24 cellular contexts compared by ENCODE assay signal in genomic region chr5:169258372-169259000, GRCh38. TPM values are rescaled to one million over a fixed set of nuclear protein-coding genes. Genes with fewer than 3 reads are reported as not detected.
DNase-seq lines count a peak whose midpoint lies in the region; ATAC-seq, FAIRE-seq and TF ChIP-seq lines count a peak whose summit lies in the region.
"Had no signal": no experiment of that assay in that cellular context is flagged by ENCODE, and none has a peak within 500 bp of the region (broad histone marks: within the 10 kb centered on the region; RNA-seq: fewer than 3 reads in every experiment).

No MANE protein-coding gene starts in this region.

- no peak overlapping the region for H3K27ac ChIP-seq in IMR-90 (ENCODE audit: insufficient read depth, low read length)
- no peak overlapping the region for H3K27ac ChIP-seq in aorta (ENCODE audit: low read depth in 1 of 2, low read length in 2 of 2)
- H3K27ac ChIP-seq: sigmoid colon, SJCRH30 had no signal

- H2BK120ac ChIP-seq in IMR-90 (ENCODE audit: low read depth, low read length): no peak overlapping the region

- peak; percentile 97 for DNase-seq in BJ (ENCODE audit: low read depth)
- no peak for DNase-seq in IMR-90
- DNase-seq in epidermal melanocyte (ENCODE audit: insufficient read length, low spot score): peak; percentile 30
- no peak for DNase-seq in osteocyte (ENCODE audit: extremely low spot score, unreplicated experiment)
- DNase-seq in iPS-NIHi11 (ENCODE audit: low spot score): no peak
- no peak for DNase-seq in RCC 7860 (ENCODE audit: low spot score)
- no peak for DNase-seq in aorta
- DNase-seq: activated CD4-positive, alpha-beta T cell treated with anti-CD3 and anti-CD28 coated beads for 36 hours; activated naive CD4-positive, alpha-beta T cell treated with anti-CD3 and anti-CD28 coated beads for 36 hours; activated T-cell treated with anti-CD3 and anti-CD28 coated beads, Interleukin-2, amount 50 U/mL, for 4 hours; anterior cingulate cortex; CD4-positive, CD25-positive, alpha-beta regulatory T cell; endodermal cell; immature natural killer cell; left ventricle myocardium superior; NCI-H510A treated with DMSO at 0.1 percent for 48 hours; nephron progenitor cell; NK-92 treated with Interleukin-12 subunit alpha and Interleukin-12 subunit beta, amount 100 ng/mL, for 24 hours; sigmoid colon; SJCRH30; T-helper 1 cell had no signal

- FAIRE-seq in RCC 7860 (lab: Jason Lieb, UNC): no peak
- FAIRE-seq: GM12891, urothelium cell line had no signal

- H3K4me3 Mint-ChIP-seq in osteocyte (ENCODE audit: unreplicated experiment): no peak overlapping the region
- H3K4me3 Mint-ChIP-seq: activated CD4-positive, alpha-beta T cell treated with anti-CD3 and anti-CD28 coated beads for 36 hours; activated naive CD4-positive, alpha-beta T cell treated with anti-CD3 and anti-CD28 coated beads for 36 hours; activated T-cell treated with anti-CD3 and anti-CD28 coated beads, Interleukin-2, amount 50 U/mL, for 4 hours; CD4-positive, CD25-positive, alpha-beta regulatory T cell; endodermal cell; immature natural killer cell; nephron progenitor cell had no signal

- H2AK5ac ChIP-seq in IMR-90 (ENCODE audit: low read depth, low read length): no peak overlapping the region

- H3K4me1 ChIP-seq in IMR-90 (ENCODE audit: control insufficient read depth, insufficient read depth, low read length) (no peaks in the 10 kb centered on the region), aorta (ENCODE audit: control insufficient read depth in 1 of 2, insufficient read depth in 2 of 2, low read length in 2 of 2) (peaks cover 2 to 5% of the 10 kb centered on the region in 2 donors)
- H3K4me1 ChIP-seq: SJCRH30 had no signal

- TF ChIP-seq CTCF in BJ (IDR thresholded peaks at IDR 0.05; ENCODE audit: insufficient read depth, low read depth, low read length): no peak
- no peak for TF ChIP-seq CTCF in IMR-90 (conservative IDR thresholded peaks at IDR 0.05; ENCODE audit: low read depth, low read length)
- TF ChIP-seq CTCF in osteocyte (IDR thresholded peaks at IDR 0.05): no peak

- H3K27ac Mint-ChIP-seq in osteocyte (ENCODE audit: unreplicated experiment): peak overlapping the region; percentile 81
- H3K27ac Mint-ChIP-seq: activated CD4-positive, alpha-beta T cell treated with anti-CD3 and anti-CD28 coated beads for 36 hours; activated naive CD4-positive, alpha-beta T cell treated with anti-CD3 and anti-CD28 coated beads for 36 hours; endodermal cell; immature natural killer cell; nephron progenitor cell had no signal

- H3K4me2 ChIP-seq in IMR-90 (ENCODE audit: low read depth, low read length): no peak overlapping the region

- no peak overlapping the region for H4K8ac ChIP-seq in IMR-90 (ENCODE audit: low read depth in 2 of 2, low read length in 2 of 2)

- ATAC-seq in IMR-90 (ENCODE audit: low read depth): no peak
- no peak for ATAC-seq in GM21515 (IDR thresholded peaks at IDR 0.05; ENCODE audit: unreplicated experiment)
- no peak for ATAC-seq in aorta (ENCODE audit: low FRiP score)
- ATAC-seq: activated CD4-positive, alpha-beta T cell treated with anti-CD3 and anti-CD28 coated beads for 36 hours; activated T-cell treated with anti-CD3 and anti-CD28 coated beads, Interleukin-2, amount 50 U/mL, for 4 hours; left ventricle myocardium superior had no signal

- no peaks in the 10 kb centered on the region for H3K27me3 ChIP-seq in BJ (ENCODE audit: control insufficient read depth, insufficient read depth, low read length)
- no peaks in the 10 kb centered on the region for H3K27me3 ChIP-seq in IMR-90 (ENCODE audit: control insufficient read depth, insufficient read depth, low read length)
- no peaks in the 10 kb centered on the region for H3K27me3 ChIP-seq in aorta (ENCODE audit: control insufficient read depth in 1 of 2, insufficient read depth in 2 of 2, low read length in 1 of 2)
- H3K27me3 ChIP-seq: sigmoid colon, SJCRH30 had no signal

- no CpG with 5 or more reads among the region's 1 CpG for WGBS in IMR-90 (ENCODE audit: extremely low coverage in 2 of 2, insufficient read length in 1 of 2), 2 experiments
- WGBS in aorta, 2 donors: 64 to 73% methylated on average over 1 of the region's 1 CpG

- no peak overlapping the region for H3K14ac ChIP-seq in IMR-90 (replicated peaks; ENCODE audit: low read depth, low read length)

- H3K56ac ChIP-seq in IMR-90 (ENCODE audit: extremely low read depth, insufficient read depth, low read length): no peak overlapping the region

- intact Hi-C loops in IMR-90 (cut with micrococcal nuclease): no loop called here
- intact Hi-C loops in aorta (cut with DNase I): no loop called here

- H2BK5ac ChIP-seq in IMR-90 (ENCODE audit: low read depth, low read length, poor library complexity, severe bottlenecking): no peak overlapping the region

- no peak for TF ChIP-seq RAD21 in IMR-90 (IDR thresholded peaks at IDR 0.05; ENCODE audit: low read length)

- no peak overlapping the region for H4K5ac ChIP-seq in IMR-90 (ENCODE audit: low read depth, low read length)

- dilution Hi-C loops in IMR-90 (cut with HindIII; ENCODE audit: low sequenced_read_pairs, unreplicated experiment): no loop called here

- H3K4me1 Mint-ChIP-seq in osteocyte (ENCODE audit: unreplicated experiment): peaks cover 15% of the 10 kb centered on the region
- H3K4me1 Mint-ChIP-seq: activated CD4-positive, alpha-beta T cell treated with anti-CD3 and anti-CD28 coated beads for 36 hours; CD4-positive, CD25-positive, alpha-beta regulatory T cell; endodermal cell; immature natural killer cell had no signal

- no peak for TF ChIP-seq POLR2A in IMR-90 (IDR thresholded peaks at IDR 0.05; ENCODE audit: low read depth, low read length)

- H3K4ac ChIP-seq in IMR-90 (ENCODE audit: low read depth, low read length): no peak overlapping the region

- no peak overlapping the region for H3K9ac ChIP-seq in IMR-90 (ENCODE audit: low read depth, low read length)

- H3K9me3 ChIP-seq in IMR-90 (ENCODE audit: control insufficient read depth, insufficient read depth, low read length): no peaks in the 10 kb centered on the region
- H3K9me3 ChIP-seq in aorta (ENCODE audit: control insufficient read depth, low read length): no peaks in the 10 kb centered on the region
- H3K9me3 ChIP-seq: sigmoid colon, SJCRH30 had no signal

- H2BK20ac ChIP-seq in IMR-90 (ENCODE audit: low read depth, low read length): no peak overlapping the region

- H3K4me3 ChIP-seq in BJ (ENCODE audit: low read depth, low read length): no peak overlapping the region
- H3K4me3 ChIP-seq in IMR-90 (ENCODE audit: insufficient read depth, low read depth, low read length): no peak overlapping the region
- H3K4me3 ChIP-seq in aorta (ENCODE audit: low read length in 2 of 2): no peak overlapping the region
- H3K4me3 ChIP-seq: sigmoid colon, SJCRH30 had no signal

- POLR2A ChIA-PET in BJ (lab: Charles Lee): interaction anchor here (0.6 kb wide), 2 partner anchors 52 to 86 kb away, joined by 3 read pairs; no protein-coding TSS in a partner anchor
- POLR2A ChIA-PET in IMR-90 (lab: Charles Lee; ENCODE audit: unreplicated experiment): no interaction called here

- H3K27me3 Mint-ChIP-seq in osteocyte (ENCODE audit: unreplicated experiment): no peaks in the 10 kb centered on the region
- H3K27me3 Mint-ChIP-seq: activated CD4-positive, alpha-beta T cell treated with anti-CD3 and anti-CD28 coated beads for 36 hours had no signal

- H2BK15ac ChIP-seq in IMR-90 (ENCODE audit: low read depth, low read length): no peak overlapping the region

- in situ Hi-C loops in IMR-90 (cut with MboI; ENCODE audit: low sequenced_read_pairs): no loop called here

- H2AK9ac ChIP-seq in IMR-90 (replicated peaks; ENCODE audit: low read depth, low read length, poor library complexity): no peak overlapping the region

- H3K23ac ChIP-seq in IMR-90 (ENCODE audit: low read depth, low read length): no peak overlapping the region

- H3K36me3 ChIP-seq in BJ (ENCODE audit: control insufficient read depth, insufficient read depth, low read length) (no peaks in the 10 kb centered on the region), IMR-90 (ENCODE audit: control insufficient read depth, insufficient read depth, low read length) (no peaks in the 10 kb centered on the region), aorta (ENCODE audit: control insufficient read depth in 1 of 2, insufficient read depth in 2 of 2, low read length in 1 of 2) (peaks cover 0 to 2% of the 10 kb centered on the region in 2 donors)
- H3K36me3 ChIP-seq: sigmoid colon, SJCRH30 had no signal

- no peaks in the 10 kb centered on the region for H3K36me3 Mint-ChIP-seq in osteocyte (ENCODE audit: unreplicated experiment)
- H3K36me3 Mint-ChIP-seq: CD4-positive, CD25-positive, alpha-beta regulatory T cell; immature natural killer cell had no signal

- no TSS peak for BruUV-seq in IMR-90 (replicated peaks; lab: Mats Ljungman, UMichigan)

- H3K9me1 ChIP-seq in IMR-90 (ENCODE audit: insufficient read depth, low read length): no peaks in the 10 kb centered on the region

- no peaks in the 10 kb centered on the region for H3K79me1 ChIP-seq in IMR-90 (ENCODE audit: low read depth in 1 of 2, low read length in 2 of 2)

- H3K9me3 Mint-ChIP-seq in osteocyte (ENCODE audit: unreplicated experiment): no peaks in the 10 kb centered on the region
- H3K9me3 Mint-ChIP-seq: activated naive CD4-positive, alpha-beta T cell treated with anti-CD3 and anti-CD28 coated beads for 36 hours; activated T-cell treated with anti-CD3 and anti-CD28 coated beads, Interleukin-2, amount 50 U/mL, for 4 hours; endodermal cell; immature natural killer cell had no signal

- peak overlapping the region; percentile 41 for H2AFZ ChIP-seq in IMR-90 (replicated peaks; ENCODE audit: low read length, poor library complexity)

- no peak overlapping the region for H3K18ac ChIP-seq in IMR-90 (ENCODE audit: low read depth, low read length)

- no peaks in the 10 kb centered on the region for H4K20me1 ChIP-seq in IMR-90 (ENCODE audit: insufficient read depth, low read length)

- H4K91ac ChIP-seq in IMR-90 (ENCODE audit: insufficient read depth, low read depth, low read length): no peak overlapping the region

- CTCF ChIA-PET in BJ (lab: Yijun Ruan, JAX): interaction anchor here (0.6 kb wide), 1 partner anchor 944 kb away, joined by 3 read pairs; no protein-coding TSS in a partner anchor
- CTCF ChIA-PET in IMR-90 (lab: Yijun Ruan, JAX): no interaction called here

TF ChIP-seq in IMR-90, 13 proteins besides CTCF, POLR2A, EP300 and RAD21 (continues in another document):
- TF ChIP-seq CHD1 (IDR thresholded peaks at IDR 0.05; ENCODE audit: low read depth, low read length): no peak
- TF ChIP-seq FOS (IDR thresholded peaks at IDR 0.05; ENCODE audit: low read depth, low read length): no peak

RNA-seq across cellular contexts. Expression of gene SLIT3, which starts 42.5 kb away (rescaled TPM):
- 18.1 and 26.8 TPM in 2 replicates for polyA plus RNA-seq in BJ (2011; rRNA removed)
- polyA minus RNA-seq in BJ (2011; rRNA and poly(A)+ RNA removed): 30.5 and 39.7 TPM in 2 replicates
- total RNA-seq in IMR-90 (2012; rRNA removed): 0.18 and 0.28 TPM in 2 replicates
- polyA plus RNA-seq in IMR-90 (2012; rRNA removed): 0.50 and 0.70 TPM in 2 replicates
- 0.38 and 1.5 TPM in 2 replicates for polyA plus RNA-seq in IMR-90 (2012; cell fraction: cytosol; rRNA removed)
- 0.21 and 0.33 TPM in 2 replicates for polyA plus RNA-seq in IMR-90 (2012; cell fraction: nucleus; rRNA removed; ENCODE audit: low replicate concordance)
- total RNA-seq in osteocyte: 31.8 and 40.2 TPM in 2 replicates
- total RNA-seq in aorta: 100 to 1,000 TPM in 1 of 2 donors, 10 to 100 TPM in 1; 85.0 to 108 TPM
- 10 to 100 TPM in 1 of 2 donors, 1 to 10 TPM in 1; 8.6 to 69.0 TPM for polyA plus RNA-seq in aorta
- total RNA-seq: CD4-positive, CD25-positive, alpha-beta regulatory T cell had no signal
- polyA plus RNA-seq: CD4-positive, CD25-positive, alpha-beta regulatory T cell had no signal

Comparison
In these comparisons a context has a peak if more than half of its experiments do, and no peak if none do; other contexts are left out.
1. DNase-seq: peak in BJ (single experiment) and epidermal melanocyte (single experiment); none in IMR-90 (single experiment), osteocyte (single experiment), iPS-NIHi11 (single experiment), RCC 7860 (single experiment) and aorta (0 of 2).
2. RNA of gene SLIT3, which starts 42.5 kb away (total RNA-seq): 85.0 to 108 TPM in aorta and 31.8 to 40.2 TPM in osteocyte; 0.18 to 0.28 TPM in IMR-90; every median in the first group is over 10 times any median in the second.